Comparison of ENCODE assay signal across 8 cellular contexts in the genomic region with DNA sequence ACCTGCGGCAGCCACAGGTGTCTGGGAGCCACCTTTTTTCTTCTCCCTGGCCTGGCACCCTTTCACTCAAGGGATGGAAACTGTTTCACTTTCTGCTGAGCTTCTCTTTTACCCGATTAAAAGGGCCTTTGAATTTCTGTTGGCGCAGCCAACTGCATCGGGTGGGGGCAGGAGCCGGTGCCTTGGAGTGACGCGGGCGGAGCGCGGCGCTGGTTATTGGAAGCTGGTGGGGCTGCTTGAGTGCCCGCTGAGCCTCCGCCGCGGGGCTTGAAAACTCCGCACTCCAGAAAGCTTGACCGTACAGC. TPM values are rescaled to one million over a fixed set of nuclear protein-coding genes. Genes with fewer than 3 reads are reported as not detected.
DNase-seq lines count a peak whose midpoint lies in the region; ATAC-seq, FAIRE-seq and TF ChIP-seq lines count a peak whose summit lies in the region.

No MANE protein-coding gene starts in this region.

- no peak overlapping the region for H3K27ac ChIP-seq in CD4-positive, alpha-beta memory T cell (ENCODE audit: low read depth, low read length)
- H3K27ac ChIP-seq in RWPE2 (ENCODE audit: poor library complexity, severe bottlenecking) (peak overlapping the region; percentile 95), pancreas (peak overlapping the region; percentile 95 to 99 (median 98))

- H3K9me3 ChIP-seq in CD4-positive, alpha-beta memory T cell (ENCODE audit: control insufficient read depth in 1 of 2, low read length in 2 of 2): no peaks in the 10 kb centered on the region
- H3K9me3 ChIP-seq in RWPE2 (ENCODE audit: severe bottlenecking) (no peaks in the 10 kb centered on the region), pancreas (no peaks in the 10 kb centered on the region)

- H3K4me3 ChIP-seq in CD4-positive, alpha-beta memory T cell (ENCODE audit: low read length in 2 of 2): peak overlapping the region; percentile 34 to 75
- H3K4me3 ChIP-seq in RWPE2 (ENCODE audit: severe bottlenecking): peak overlapping the region; percentile 75
- peak overlapping the region; percentile 84 to 94 (median 88) for H3K4me3 ChIP-seq in pancreas

- no peak for FAIRE-seq in pancreas (lab: Jason Lieb, UNC)

- H3K4me1 ChIP-seq in CD4-positive, alpha-beta memory T cell (ENCODE audit: insufficient read depth, low read length): peaks cover 13% of the 10 kb centered on the region
- H3K4me1 ChIP-seq in RWPE2 (ENCODE audit: insufficient read depth, poor library complexity, severe bottlenecking) (peaks cover 9% of the 10 kb centered on the region), pancreas (peaks cover 4 to 8% (median 5%) of the 10 kb centered on the region in 3 donors)

- POLR2A ChIA-PET in CD4-positive, alpha-beta memory T cell (lab: Charles Lee; ENCODE audit: partially characterized antibody): interaction anchor here (0.6 to 0.9 kb wide), 3 partner anchors 9 to 38 kb away, joined by 3 read pairs; no protein-coding TSS in a partner anchor

- no peaks in the 10 kb centered on the region for H3K9me3 Mint-ChIP-seq in CD4-positive, alpha-beta memory T cell

- intact Hi-C loops in CD4-positive, alpha-beta memory T cell (cut with micrococcal nuclease): loop anchor here (5.0 kb wide), 2 partner anchors 50 to 85 kb away; a partner anchor contains a TSS
- intact Hi-C loops in left cardiac atrium (cut with DNase I) (no loop called here), pancreas (cut with DNase I) (no loop called here)

- no peaks in the 10 kb centered on the region for H3K27me3 Mint-ChIP-seq in CD4-positive, alpha-beta memory T cell

- peak overlapping the region; percentile 31 to 92 (median 87) for H3K27ac Mint-ChIP-seq in CD4-positive, alpha-beta memory T cell

- H3K27me3 ChIP-seq in CD4-positive, alpha-beta memory T cell (ENCODE audit: insufficient read depth, low read length): no peaks in the 10 kb centered on the region
- H3K27me3 ChIP-seq in RWPE2 (ENCODE audit: insufficient read depth, poor library complexity, severe bottlenecking): no peaks in the 10 kb centered on the region
- no peaks in the 10 kb centered on the region for H3K27me3 ChIP-seq in pancreas

- peaks cover 6 to 19% (median 11%) of the 10 kb centered on the region in 4 donors for H3K4me1 Mint-ChIP-seq in CD4-positive, alpha-beta memory T cell

- CTCF ChIA-PET in CD4-positive, alpha-beta memory T cell (lab: Charles Lee; ENCODE audit: partially characterized antibody): interaction anchor here (0.8 to 2.1 kb wide), 10 partner anchors 9 to 71 kb away, joined by 3 to 12 read pairs (median 4); no protein-coding TSS in a partner anchor

- WGBS in pancreas, 2 donors: 0 to 1% methylated on average over 17 of the region's 17 CpGs

- no peaks in the 10 kb centered on the region for H3K36me3 ChIP-seq in CD4-positive, alpha-beta memory T cell (ENCODE audit: insufficient read depth, low read length)
- H3K36me3 ChIP-seq in RWPE2 (ENCODE audit: low read depth): no peaks in the 10 kb centered on the region
- H3K36me3 ChIP-seq in pancreas: no peaks in the 10 kb centered on the region

- H3K4me3 Mint-ChIP-seq in CD4-positive, alpha-beta memory T cell: peak overlapping the region; percentile 93 to 97 (median 96)

- DNase-seq in CD4-positive, alpha-beta memory T cell: peak in 4 of 5 donors; percentile 46 to 59 (median 55)
- DNase-seq in RWPE2 (ENCODE audit: low spot score) (no peak), amniotic stem cell (lab: John Stamatoyannopoulos, UW) (peak; percentile 63), left cardiac atrium (peak; percentile 78), pancreas (peak; percentile 69 to 86 (median 74))

- TF ChIP-seq CTCF in RWPE2 (IDR thresholded peaks at IDR 0.05; ENCODE audit: poor library complexity, severe bottlenecking) (no peak), pancreas (IDR thresholded peaks at IDR 0.05) (no peak)

- ATAC-seq in GM19452 (IDR thresholded peaks at IDR 0.05; ENCODE audit: unreplicated experiment) (peak; percentile 43), HG03571 (IDR thresholded peaks at IDR 0.05; ENCODE audit: unreplicated experiment) (peak; percentile 40), RWPE2 (ENCODE audit: low read depth) (peak; percentile 47), left cardiac atrium (peak; percentile 81 to 89), pancreas (peak; percentile 57 to 73 (median 64)), GM18520 (IDR thresholded peaks at IDR 0.05; ENCODE audit: unreplicated experiment) (no peak)

- peaks cover 0 to 7% of the 10 kb centered on the region in 2 donors for H3K36me3 Mint-ChIP-seq in CD4-positive, alpha-beta memory T cell

RNA-seq across cellular contexts. Expression of a gene that starts 52.0 kb away (rescaled TPM):
- total RNA-seq in CD4-positive, alpha-beta memory T cell: 10 to 100 TPM in 1 of 2 experiments, 1 to 10 TPM in 1; 9.9 to 10.3 TPM
- 1 to 10 TPM; 2.4 to 7.7 TPM for polyA plus RNA-seq in CD4-positive, alpha-beta memory T cell
- total RNA-seq in left cardiac atrium: 10 to 100 TPM; 46.2 to 51.6 TPM
- total RNA-seq in pancreas: 10 to 100 TPM; 29.1 to 70.3 (median 33.4) TPM
- 10 to 100 TPM; 24.1 to 29.8 TPM for polyA plus RNA-seq in pancreas
